2 cellular contexts compared by ENCODE assay signal in the genomic region with DNA sequence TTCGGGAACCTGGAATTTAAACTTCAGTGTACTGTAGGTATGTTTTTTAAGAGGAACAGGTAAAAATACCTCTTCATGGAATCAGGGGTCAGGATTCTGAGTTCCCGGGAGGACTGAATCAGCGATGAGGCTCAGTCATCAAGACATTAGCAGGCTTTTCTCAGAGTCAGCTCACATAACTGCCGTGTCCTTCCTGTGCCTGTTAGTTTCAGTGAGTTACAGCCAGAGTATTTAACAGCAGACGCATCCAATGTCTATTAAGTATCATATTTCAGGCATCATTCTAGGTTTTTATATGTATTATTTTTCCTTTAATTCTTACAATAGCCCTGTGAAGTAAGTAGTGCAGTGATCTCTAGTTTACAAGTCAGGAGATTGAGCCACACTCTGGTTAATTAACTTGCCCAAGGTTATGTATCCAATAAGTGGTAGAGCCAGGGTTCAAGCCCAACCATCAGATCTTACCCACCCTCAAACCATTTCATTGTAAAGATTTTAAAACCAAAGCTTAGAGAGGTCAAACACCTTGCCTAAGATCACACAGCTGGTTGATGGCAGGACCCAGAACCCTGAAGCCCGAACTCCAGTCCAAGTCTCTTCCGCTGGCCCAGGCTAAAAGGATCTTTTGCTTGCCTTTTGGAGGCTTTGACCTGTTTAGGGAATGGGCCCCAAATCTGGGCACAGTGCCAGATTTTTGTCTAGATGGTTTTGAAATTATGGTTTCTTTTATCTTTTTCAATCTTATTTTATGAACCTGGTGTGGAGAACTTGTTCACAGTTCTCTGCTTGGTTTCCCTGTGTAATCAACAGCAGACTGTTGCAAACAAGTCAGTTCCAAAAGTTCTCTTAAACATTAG.
TF ChIP-seq lines count a peak whose summit lies in the region.

No MANE protein-coding gene starts in this region.

TF ChIP-seq in SK-N-SH, 30 proteins besides CTCF, POLR2A, EP300 and RAD21 (continued from another document):
- TF ChIP-seq, protein P1, sequence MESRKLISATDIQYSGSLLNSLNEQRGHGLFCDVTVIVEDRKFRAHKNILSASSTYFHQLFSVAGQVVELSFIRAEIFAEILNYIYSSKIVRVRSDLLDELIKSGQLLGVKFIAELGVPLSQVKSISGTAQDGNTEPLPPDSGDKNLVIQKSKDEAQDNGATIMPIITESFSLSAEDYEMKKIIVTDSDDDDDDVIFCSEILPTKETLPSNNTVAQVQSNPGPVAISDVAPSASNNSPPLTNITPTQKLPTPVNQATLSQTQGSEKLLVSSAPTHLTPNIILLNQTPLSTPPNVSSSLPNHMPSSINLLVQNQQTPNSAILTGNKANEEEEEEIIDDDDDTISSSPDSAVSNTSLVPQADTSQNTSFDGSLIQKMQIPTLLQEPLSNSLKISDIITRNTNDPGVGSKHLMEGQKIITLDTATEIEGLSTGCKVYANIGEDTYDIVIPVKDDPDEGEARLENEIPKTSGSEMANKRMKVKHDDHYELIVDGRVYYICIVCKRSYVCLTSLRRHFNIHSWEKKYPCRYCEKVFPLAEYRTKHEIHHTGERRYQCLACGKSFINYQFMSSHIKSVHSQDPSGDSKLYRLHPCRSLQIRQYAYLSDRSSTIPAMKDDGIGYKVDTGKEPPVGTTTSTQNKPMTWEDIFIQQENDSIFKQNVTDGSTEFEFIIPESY (IDR thresholded peaks at IDR 0.05; ENCODE audit: borderline replicate concordance, low read depth), result no peak
- TF ChIP-seq NFIC (IDR thresholded peaks at IDR 0.05; ENCODE audit: borderline replicate concordance) (peak; percentile 80; the same call in 1 of the 2 replicates), YY1 (IDR thresholded peaks at IDR 0.05; ENCODE audit: low read depth) (no peak), CHD2 (IDR thresholded peaks at IDR 0.05; ENCODE audit: low read length, partially characterized antibody) (no peak), FOSL2 (IDR thresholded peaks at IDR 0.05; ENCODE audit: borderline replicate concordance, low read depth) (peak; percentile 74), RFX5 (IDR thresholded peaks at IDR 0.05; ENCODE audit: low read length) (no peak), RXRA (IDR thresholded peaks at IDR 0.05; ENCODE audit: borderline replicate concordance, low read depth) (0 out of 2 replicates have a peak, but pooled peaks have one; percentile 69)

TF ChIP-seq in HepG2, 621 proteins besides CTCF, POLR2A, EP300 and RAD21 (continued from another document):
- TF ChIP-seq, protein P2, sequence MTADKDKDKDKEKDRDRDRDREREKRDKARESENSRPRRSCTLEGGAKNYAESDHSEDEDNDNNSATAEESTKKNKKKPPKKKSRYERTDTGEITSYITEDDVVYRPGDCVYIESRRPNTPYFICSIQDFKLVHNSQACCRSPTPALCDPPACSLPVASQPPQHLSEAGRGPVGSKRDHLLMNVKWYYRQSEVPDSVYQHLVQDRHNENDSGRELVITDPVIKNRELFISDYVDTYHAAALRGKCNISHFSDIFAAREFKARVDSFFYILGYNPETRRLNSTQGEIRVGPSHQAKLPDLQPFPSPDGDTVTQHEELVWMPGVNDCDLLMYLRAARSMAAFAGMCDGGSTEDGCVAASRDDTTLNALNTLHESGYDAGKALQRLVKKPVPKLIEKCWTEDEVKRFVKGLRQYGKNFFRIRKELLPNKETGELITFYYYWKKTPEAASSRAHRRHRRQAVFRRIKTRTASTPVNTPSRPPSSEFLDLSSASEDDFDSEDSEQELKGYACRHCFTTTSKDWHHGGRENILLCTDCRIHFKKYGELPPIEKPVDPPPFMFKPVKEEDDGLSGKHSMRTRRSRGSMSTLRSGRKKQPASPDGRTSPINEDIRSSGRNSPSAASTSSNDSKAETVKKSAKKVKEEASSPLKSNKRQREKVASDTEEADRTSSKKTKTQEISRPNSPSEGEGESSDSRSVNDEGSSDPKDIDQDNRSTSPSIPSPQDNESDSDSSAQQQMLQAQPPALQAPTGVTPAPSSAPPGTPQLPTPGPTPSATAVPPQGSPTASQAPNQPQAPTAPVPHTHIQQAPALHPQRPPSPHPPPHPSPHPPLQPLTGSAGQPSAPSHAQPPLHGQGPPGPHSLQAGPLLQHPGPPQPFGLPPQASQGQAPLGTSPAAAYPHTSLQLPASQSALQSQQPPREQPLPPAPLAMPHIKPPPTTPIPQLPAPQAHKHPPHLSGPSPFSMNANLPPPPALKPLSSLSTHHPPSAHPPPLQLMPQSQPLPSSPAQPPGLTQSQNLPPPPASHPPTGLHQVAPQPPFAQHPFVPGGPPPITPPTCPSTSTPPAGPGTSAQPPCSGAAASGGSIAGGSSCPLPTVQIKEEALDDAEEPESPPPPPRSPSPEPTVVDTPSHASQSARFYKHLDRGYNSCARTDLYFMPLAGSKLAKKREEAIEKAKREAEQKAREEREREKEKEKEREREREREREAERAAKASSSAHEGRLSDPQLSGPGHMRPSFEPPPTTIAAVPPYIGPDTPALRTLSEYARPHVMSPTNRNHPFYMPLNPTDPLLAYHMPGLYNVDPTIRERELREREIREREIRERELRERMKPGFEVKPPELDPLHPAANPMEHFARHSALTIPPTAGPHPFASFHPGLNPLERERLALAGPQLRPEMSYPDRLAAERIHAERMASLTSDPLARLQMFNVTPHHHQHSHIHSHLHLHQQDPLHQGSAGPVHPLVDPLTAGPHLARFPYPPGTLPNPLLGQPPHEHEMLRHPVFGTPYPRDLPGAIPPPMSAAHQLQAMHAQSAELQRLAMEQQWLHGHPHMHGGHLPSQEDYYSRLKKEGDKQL (CRISPR knock-in tag; IDR thresholded peaks at IDR 0.05; ENCODE audit: low read depth), result no peak
- TF ChIP-seq LCORL (IDR thresholded peaks at IDR 0.05) (no peak), LCORL (CRISPR knock-in tag; IDR thresholded peaks at IDR 0.05) (no peak), ZNF251 (CRISPR knock-in tag; IDR thresholded peaks at IDR 0.05) (no peak), ARNT (IDR thresholded peaks at IDR 0.05) (no peak), ZNF264 (CRISPR knock-in tag; IDR thresholded peaks at IDR 0.05) (no peak), ZBTB1 (CRISPR knock-in tag; IDR thresholded peaks at IDR 0.05; ENCODE audit: borderline replicate concordance) (no peak), ZZZ3 (CRISPR knock-in tag; IDR thresholded peaks at IDR 0.05; ENCODE audit: borderline replicate concordance) (no peak), TEAD3 (CRISPR knock-in tag; optimal IDR thresholded peaks at IDR 0.05; ENCODE audit: borderline replicate concordance) (no peak), ZFP36L1 (CRISPR knock-in tag; IDR thresholded peaks at IDR 0.05) (no peak), MBNL3 (CRISPR knock-in tag; conservative IDR thresholded peaks at IDR 0.05) (no peak)
- TF ChIP-seq, protein P3, sequence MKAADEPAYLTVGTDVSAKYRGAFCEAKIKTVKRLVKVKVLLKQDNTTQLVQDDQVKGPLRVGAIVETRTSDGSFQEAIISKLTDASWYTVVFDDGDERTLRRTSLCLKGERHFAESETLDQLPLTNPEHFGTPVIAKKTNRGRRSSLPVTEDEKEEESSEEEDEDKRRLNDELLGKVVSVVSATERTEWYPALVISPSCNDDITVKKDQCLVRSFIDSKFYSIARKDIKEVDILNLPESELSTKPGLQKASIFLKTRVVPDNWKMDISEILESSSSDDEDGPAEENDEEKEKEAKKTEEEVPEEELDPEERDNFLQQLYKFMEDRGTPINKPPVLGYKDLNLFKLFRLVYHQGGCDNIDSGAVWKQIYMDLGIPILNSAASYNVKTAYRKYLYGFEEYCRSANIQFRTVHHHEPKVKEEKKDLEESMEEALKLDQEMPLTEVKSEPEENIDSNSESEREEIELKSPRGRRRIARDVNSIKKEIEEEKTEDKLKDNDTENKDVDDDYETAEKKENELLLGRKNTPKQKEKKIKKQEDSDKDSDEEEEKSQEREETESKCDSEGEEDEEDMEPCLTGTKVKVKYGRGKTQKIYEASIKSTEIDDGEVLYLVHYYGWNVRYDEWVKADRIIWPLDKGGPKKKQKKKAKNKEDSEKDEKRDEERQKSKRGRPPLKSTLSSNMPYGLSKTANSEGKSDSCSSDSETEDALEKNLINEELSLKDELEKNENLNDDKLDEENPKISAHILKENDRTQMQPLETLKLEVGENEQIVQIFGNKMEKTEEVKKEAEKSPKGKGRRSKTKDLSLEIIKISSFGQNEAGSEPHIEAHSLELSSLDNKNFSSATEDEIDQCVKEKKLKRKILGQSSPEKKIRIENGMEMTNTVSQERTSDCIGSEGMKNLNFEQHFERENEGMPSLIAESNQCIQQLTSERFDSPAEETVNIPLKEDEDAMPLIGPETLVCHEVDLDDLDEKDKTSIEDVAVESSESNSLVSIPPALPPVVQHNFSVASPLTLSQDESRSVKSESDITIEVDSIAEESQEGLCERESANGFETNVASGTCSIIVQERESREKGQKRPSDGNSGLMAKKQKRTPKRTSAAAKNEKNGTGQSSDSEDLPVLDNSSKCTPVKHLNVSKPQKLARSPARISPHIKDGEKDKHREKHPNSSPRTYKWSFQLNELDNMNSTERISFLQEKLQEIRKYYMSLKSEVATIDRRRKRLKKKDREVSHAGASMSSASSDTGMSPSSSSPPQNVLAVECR (CRISPR knock-in tag; IDR thresholded peaks at IDR 0.05; ENCODE audit: borderline replicate concordance), result no peak
- TF ChIP-seq, protein P4, sequence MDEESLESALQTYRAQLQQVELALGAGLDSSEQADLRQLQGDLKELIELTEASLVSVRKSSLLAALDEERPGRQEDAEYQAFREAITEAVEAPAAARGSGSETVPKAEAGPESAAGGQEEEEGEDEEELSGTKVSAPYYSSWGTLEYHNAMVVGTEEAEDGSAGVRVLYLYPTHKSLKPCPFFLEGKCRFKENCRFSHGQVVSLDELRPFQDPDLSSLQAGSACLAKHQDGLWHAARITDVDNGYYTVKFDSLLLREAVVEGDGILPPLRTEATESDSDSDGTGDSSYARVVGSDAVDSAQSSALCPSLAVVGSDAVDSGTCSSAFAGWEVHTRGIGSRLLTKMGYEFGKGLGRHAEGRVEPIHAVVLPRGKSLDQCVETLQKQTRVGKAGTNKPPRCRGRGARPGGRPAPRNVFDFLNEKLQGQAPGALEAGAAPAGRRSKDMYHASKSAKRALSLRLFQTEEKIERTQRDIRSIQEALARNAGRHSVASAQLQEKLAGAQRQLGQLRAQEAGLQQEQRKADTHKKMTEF (CRISPR knock-in tag; IDR thresholded peaks at IDR 0.05), result no peak
